1 cellular context compared by ENCODE assay signal in the genomic region with DNA sequence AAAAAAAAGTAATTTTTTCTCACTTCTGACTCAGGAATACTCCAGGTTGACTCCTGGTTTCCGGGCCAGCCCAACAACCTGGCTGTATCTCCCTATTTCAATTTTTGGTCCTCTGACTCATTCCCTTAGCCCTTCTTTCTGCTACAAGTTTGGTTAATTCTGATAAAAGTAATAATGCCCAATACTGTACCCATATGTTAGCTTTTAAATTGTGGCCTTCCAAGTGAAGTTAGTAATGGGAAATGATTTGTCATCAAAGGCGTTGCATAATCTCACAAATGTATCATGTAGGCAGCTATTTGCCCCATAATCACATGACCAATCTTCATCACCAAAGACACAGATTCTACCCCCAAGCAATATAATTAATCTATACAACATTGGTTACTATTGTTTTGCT.
TF ChIP-seq lines count a peak whose summit lies in the region.

No MANE protein-coding gene starts in this region.

TF ChIP-seq in SK-N-SH treated with all-trans-retinoic acid at 6 μM for 48 hours, 23 proteins besides CTCF, POLR2A, EP300 and RAD21 (continued from another document):
- TF ChIP-seq, protein P1, sequence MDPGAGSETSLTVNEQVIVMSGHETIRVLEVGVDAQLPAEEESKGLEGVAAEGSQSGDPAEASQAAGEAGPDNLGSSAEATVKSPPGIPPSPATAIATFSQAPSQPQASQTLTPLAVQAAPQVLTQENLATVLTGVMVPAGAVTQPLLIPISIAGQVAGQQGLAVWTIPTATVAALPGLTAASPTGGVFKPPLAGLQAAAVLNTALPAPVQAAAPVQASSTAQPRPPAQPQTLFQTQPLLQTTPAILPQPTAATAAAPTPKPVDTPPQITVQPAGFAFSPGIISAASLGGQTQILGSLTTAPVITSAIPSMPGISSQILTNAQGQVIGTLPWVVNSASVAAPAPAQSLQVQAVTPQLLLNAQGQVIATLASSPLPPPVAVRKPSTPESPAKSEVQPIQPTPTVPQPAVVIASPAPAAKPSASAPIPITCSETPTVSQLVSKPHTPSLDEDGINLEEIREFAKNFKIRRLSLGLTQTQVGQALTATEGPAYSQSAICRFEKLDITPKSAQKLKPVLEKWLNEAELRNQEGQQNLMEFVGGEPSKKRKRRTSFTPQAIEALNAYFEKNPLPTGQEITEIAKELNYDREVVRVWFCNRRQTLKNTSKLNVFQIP (CRISPR knock-in tag; IDR thresholded peaks at IDR 0.05; ENCODE audit: borderline replicate concordance, low read depth) = no peak
- TF ChIP-seq CSDC2 (CRISPR knock-in tag; IDR thresholded peaks at IDR 0.05) = no peak
- TF ChIP-seq ZC3H10 (CRISPR knock-in tag; IDR thresholded peaks at IDR 0.05) = no peak
- TF ChIP-seq TCF4 (CRISPR knock-in tag; IDR thresholded peaks at IDR 0.05; ENCODE audit: borderline replicate concordance) = no peak
- TF ChIP-seq BACH2 (CRISPR knock-in tag; IDR thresholded peaks at IDR 0.05; ENCODE audit: borderline replicate concordance) = no peak
- TF ChIP-seq ZFP3 (CRISPR knock-in tag; IDR thresholded peaks at IDR 0.05) = no peak
- TF ChIP-seq, protein P2, sequence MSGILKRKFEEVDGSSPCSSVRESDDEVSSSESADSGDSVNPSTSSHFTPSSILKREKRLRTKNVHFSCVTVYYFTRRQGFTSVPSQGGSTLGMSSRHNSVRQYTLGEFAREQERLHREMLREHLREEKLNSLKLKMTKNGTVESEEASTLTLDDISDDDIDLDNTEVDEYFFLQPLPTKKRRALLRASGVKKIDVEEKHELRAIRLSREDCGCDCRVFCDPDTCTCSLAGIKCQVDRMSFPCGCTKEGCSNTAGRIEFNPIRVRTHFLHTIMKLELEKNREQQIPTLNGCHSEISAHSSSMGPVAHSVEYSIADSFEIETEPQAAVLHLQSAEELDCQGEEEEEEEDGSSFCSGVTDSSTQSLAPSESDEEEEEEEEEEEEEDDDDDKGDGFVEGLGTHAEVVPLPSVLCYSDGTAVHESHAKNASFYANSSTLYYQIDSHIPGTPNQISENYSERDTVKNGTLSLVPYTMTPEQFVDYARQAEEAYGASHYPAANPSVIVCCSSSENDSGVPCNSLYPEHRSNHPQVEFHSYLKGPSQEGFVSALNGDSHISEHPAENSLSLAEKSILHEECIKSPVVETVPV (CRISPR knock-in tag; IDR thresholded peaks at IDR 0.05) = no peak
- TF ChIP-seq ISL1 (CRISPR knock-in tag; IDR thresholded peaks at IDR 0.05) = no peak
- TF ChIP-seq, protein P3, sequence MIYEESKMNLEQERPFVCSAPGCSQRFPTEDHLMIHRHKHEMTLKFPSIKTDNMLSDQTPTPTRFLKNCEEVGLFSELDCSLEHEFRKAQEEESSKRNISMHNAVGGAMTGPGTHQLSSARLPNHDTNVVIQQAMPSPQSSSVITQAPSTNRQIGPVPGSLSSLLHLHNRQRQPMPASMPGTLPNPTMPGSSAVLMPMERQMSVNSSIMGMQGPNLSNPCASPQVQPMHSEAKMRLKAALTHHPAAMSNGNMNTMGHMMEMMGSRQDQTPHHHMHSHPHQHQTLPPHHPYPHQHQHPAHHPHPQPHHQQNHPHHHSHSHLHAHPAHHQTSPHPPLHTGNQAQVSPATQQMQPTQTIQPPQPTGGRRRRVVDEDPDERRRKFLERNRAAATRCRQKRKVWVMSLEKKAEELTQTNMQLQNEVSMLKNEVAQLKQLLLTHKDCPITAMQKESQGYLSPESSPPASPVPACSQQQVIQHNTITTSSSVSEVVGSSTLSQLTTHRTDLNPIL (CRISPR knock-in tag; IDR thresholded peaks at IDR 0.05; ENCODE audit: low read depth) = no peak
